Comparison of ENCODE assay signal across 8 cellular contexts in genomic region chr10:119166111-119166500, GRCh38. TPM values are rescaled to one million over a fixed set of nuclear protein-coding genes. Genes with fewer than 3 reads are reported as not detected.
DNase-seq lines count a peak whose midpoint lies in the region; ATAC-seq and TF ChIP-seq lines count a peak whose summit lies in the region.

No MANE protein-coding gene starts in this region.

- peak overlapping the region; percentile 81 for H3K4me3 ChIP-seq in iPS-15b (ENCODE audit: low read depth, low read length)
- H3K4me3 ChIP-seq in stomach smooth muscle (ENCODE audit: low read length in 2 of 2), result peak overlapping the region; percentile 88 to 91

- H3K9me3 Mint-ChIP-seq in activated naive CD4-positive, alpha-beta T cell treated with anti-CD3 and anti-CD28 coated beads, Interleukin-2, amount 50 U/mL, for 24 hours, result no peaks in the 10 kb centered on the region
- H3K9me3 Mint-ChIP-seq in activated CD4-positive, alpha-beta memory T cell treated with anti-CD3 and anti-CD28 coated beads for 36 hours, result no peaks in the 10 kb centered on the region

- no peak for DNase-seq in activated naive CD4-positive, alpha-beta T cell treated with anti-CD3 and anti-CD28 coated beads, Interleukin-2, amount 50 U/mL, for 16 hours
- DNase-seq in activated CD4-positive, alpha-beta memory T cell treated with anti-CD3 and anti-CD28 coated beads for 36 hours, result no peak
- DNase-seq in SKM-1 treated with dmso at 0.1 percent for 144 hours (lab: John Stamatoyannopoulos, UW; ENCODE audit: unreplicated experiment) (no peak), HEK293T (ENCODE audit: extremely low spot score) (no peak)

- H3K27me3 ChIP-seq in iPS-15b (ENCODE audit: control insufficient read depth, insufficient read depth, low read length) (peaks cover 2% of the 10 kb centered on the region), stomach smooth muscle (ENCODE audit: control insufficient read depth in 1 of 2, insufficient read depth in 2 of 2, low read length in 2 of 2) (no peaks in the 10 kb centered on the region)

- POLR2A ChIA-PET in activated CD4-positive, alpha-beta memory T cell treated with anti-CD3 and anti-CD28 coated beads for 36 hours (lab: Charles Lee), result interaction anchor here (1.5 to 2.0 kb wide), 3 partner anchors 10 to 376 kb away, joined by 3 to 5 read pairs (median 4); partner anchors contain the start of gene RGS10
- POLR2A ChIA-PET in HEK293T (lab: Yijun Ruan, JAX), result no interaction called here

- peak overlapping the region; percentile 63 for H3K27ac Mint-ChIP-seq in activated naive CD4-positive, alpha-beta T cell treated with anti-CD3 and anti-CD28 coated beads, Interleukin-2, amount 50 U/mL, for 24 hours
- H3K27ac Mint-ChIP-seq in activated CD4-positive, alpha-beta memory T cell treated with anti-CD3 and anti-CD28 coated beads for 36 hours, result peak overlapping the region; percentile 87

- H3K36me3 Mint-ChIP-seq in activated naive CD4-positive, alpha-beta T cell treated with anti-CD3 and anti-CD28 coated beads, Interleukin-2, amount 50 U/mL, for 24 hours, result peaks cover 3% of the 10 kb centered on the region
- peaks cover 27% of the 10 kb centered on the region for H3K36me3 Mint-ChIP-seq in activated CD4-positive, alpha-beta memory T cell treated with anti-CD3 and anti-CD28 coated beads for 36 hours

- no peaks in the 10 kb centered on the region for H3K27me3 Mint-ChIP-seq in activated naive CD4-positive, alpha-beta T cell treated with anti-CD3 and anti-CD28 coated beads, Interleukin-2, amount 50 U/mL, for 24 hours
- H3K27me3 Mint-ChIP-seq in activated CD4-positive, alpha-beta memory T cell treated with anti-CD3 and anti-CD28 coated beads for 36 hours, result no peaks in the 10 kb centered on the region

- H3K36me3 ChIP-seq in iPS-15b (ENCODE audit: control insufficient read depth, insufficient read depth, low read length) (peaks cover 18% of the 10 kb centered on the region), stomach smooth muscle (ENCODE audit: control insufficient read depth in 2 of 2, insufficient read depth in 2 of 2, low read length in 2 of 2) (peaks cover 17 to 20% of the 10 kb centered on the region in 2 donors)

- peaks cover 5% of the 10 kb centered on the region for H3K4me1 ChIP-seq in iPS-15b (ENCODE audit: control insufficient read depth, insufficient read depth, low read length)
- peaks cover 27% of the 10 kb centered on the region for H3K4me1 ChIP-seq in stomach smooth muscle (ENCODE audit: control insufficient read depth, insufficient read depth, low read length)

- peak overlapping the region; percentile 90 for H3K4me3 Mint-ChIP-seq in activated naive CD4-positive, alpha-beta T cell treated with anti-CD3 and anti-CD28 coated beads, Interleukin-2, amount 50 U/mL, for 24 hours
- H3K4me3 Mint-ChIP-seq in activated CD4-positive, alpha-beta memory T cell treated with anti-CD3 and anti-CD28 coated beads for 36 hours, result peak overlapping the region; percentile 84

- intact Hi-C loops in activated CD4-positive, alpha-beta memory T cell treated with anti-CD3 and anti-CD28 coated beads for 36 hours (cut with micrococcal nuclease), result no loop called here

- H3K27ac ChIP-seq in stomach smooth muscle (ENCODE audit: low read length), result peak overlapping the region; percentile 88

- CTCF ChIA-PET in activated CD4-positive, alpha-beta memory T cell treated with anti-CD3 and anti-CD28 coated beads for 36 hours (lab: Charles Lee), result interaction anchor here (2.0 to 2.6 kb wide), 2 partner anchors 10 to 41 kb away, joined by 5 to 13 read pairs; partner anchors contain the start of gene GRK5
- CTCF ChIA-PET in HEK293T (lab: Yijun Ruan, JAX), result no interaction called here

- H3K4me1 Mint-ChIP-seq in activated naive CD4-positive, alpha-beta T cell treated with anti-CD3 and anti-CD28 coated beads, Interleukin-2, amount 50 U/mL, for 24 hours, result peaks cover 33% of the 10 kb centered on the region
- peaks cover 37% of the 10 kb centered on the region for H3K4me1 Mint-ChIP-seq in activated CD4-positive, alpha-beta memory T cell treated with anti-CD3 and anti-CD28 coated beads for 36 hours (ENCODE audit: low read depth)

- H3K9ac ChIP-seq in iPS-15b (ENCODE audit: low read depth, low read length) (peak overlapping the region; percentile 49), stomach smooth muscle (ENCODE audit: low read length in 2 of 2) (peak overlapping the region; percentile 92 to 95)

- H3K9me3 ChIP-seq in iPS-15b (ENCODE audit: control insufficient read depth, insufficient read depth, low read length) (no peaks in the 10 kb centered on the region), stomach smooth muscle (ENCODE audit: control insufficient read depth in 2 of 2, low read length in 2 of 2) (no peaks in the 10 kb centered on the region)

- no peak for ATAC-seq in HG02981 (IDR thresholded peaks at IDR 0.05; ENCODE audit: unreplicated experiment)

TF ChIP-seq in HEK293T, 16 proteins besides CTCF, POLR2A, EP300 and RAD21:
- TF ChIP-seq HDGF (IDR thresholded peaks at IDR 0.05; ENCODE audit: borderline replicate concordance) (no peak), FOXM1 (IDR thresholded peaks at IDR 0.05; ENCODE audit: borderline replicate concordance) (no peak), LEF1 (IDR thresholded peaks at IDR 0.05; ENCODE audit: borderline replicate concordance) (no peak), NFRKB (IDR thresholded peaks at IDR 0.05) (no peak), ARNT (IDR thresholded peaks at IDR 0.05) (no peak)

RNA-seq across cellular contexts. Expression of gene SFXN4, which starts 0.6 kb away (rescaled TPM):
- 10 to 100 TPM; 38.3 to 38.7 TPM for total RNA-seq in activated CD4-positive, alpha-beta memory T cell treated with anti-CD3 and anti-CD28 coated beads for 36 hours

RNA-seq across cellular contexts. Expression of gene PRDX3, which starts 12.5 kb away (rescaled TPM):
- total RNA-seq in activated CD4-positive, alpha-beta memory T cell treated with anti-CD3 and anti-CD28 coated beads for 36 hours, result 100 to 1,000 TPM; 173 to 182 TPM

RNA-seq across cellular contexts. Expression of gene GRK5, which starts 41.3 kb away (rescaled TPM):
- total RNA-seq in activated CD4-positive, alpha-beta memory T cell treated with anti-CD3 and anti-CD28 coated beads for 36 hours, result 10 to 100 TPM; 22.7 to 23.0 TPM
